In genomic region chr9:18397076-18397475, GRCh38 we compare ENCODE assay signal across 17 cellular contexts.
"Had no signal": no experiment of that assay in that cellular context is flagged by ENCODE, and none has a peak within 500 bp of the region (broad histone marks: within the 10 kb centered on the region; RNA-seq: fewer than 3 reads in every experiment).

No MANE protein-coding gene starts in this region.

- FAIRE-seq: HepG2 had no signal

- DNase-seq: IMR-90, Karpas-422, KG1, MG63, NCI-H187, NCI-H2029, NCI-H2081 treated with DMSO at 0.1 percent for 48 hours, NCI-H226, NCI-H446, NCI-H526, NCI-H82, Right ventricle myocardium superior, RPMI8226, SIG-M5 had no signal

- H3K36me3 ChIP-seq: MG63, SJSA1 had no signal

- H3K4me3 ChIP-seq: MG63, SJSA1, SK-N-MC had no signal

- H3K9me3 ChIP-seq: MG63, SJSA1 had no signal

- H3K27me3 ChIP-seq: MG63, SJSA1 had no signal

- H3K27ac ChIP-seq: SJSA1, SK-N-MC had no signal
